In the genomic region with DNA sequence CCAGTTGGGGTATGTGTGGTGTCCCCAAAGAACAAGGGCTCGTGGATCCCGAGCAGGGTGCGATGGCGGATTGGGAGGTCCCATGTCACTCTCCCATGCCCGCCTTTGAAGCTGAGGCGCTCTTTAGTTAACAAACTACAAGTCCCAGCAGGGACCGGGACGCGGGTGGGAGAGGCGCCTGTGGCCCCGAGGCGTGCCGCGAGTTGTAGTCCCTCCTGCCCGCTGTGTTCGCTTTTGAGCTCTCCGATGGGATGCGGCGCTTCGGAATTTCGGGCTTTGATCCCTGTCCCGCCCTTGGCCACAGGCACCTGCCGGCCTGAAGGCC, we compare ENCODE assay signal across 8 cellular contexts. TPM values are rescaled to one million over a fixed set of nuclear protein-coding genes. Genes with fewer than 3 reads are reported as not detected.
DNase-seq lines count a peak whose midpoint lies in the region; ATAC-seq, FAIRE-seq and TF ChIP-seq lines count a peak whose summit lies in the region.

No MANE protein-coding gene starts in this region.

- H3K9me3 ChIP-seq in A673 (ENCODE audit: low read depth, low read length, poor library complexity, severe bottlenecking) = no peaks in the 10 kb centered on the region
- H3K9me3 ChIP-seq in endothelial cell of umbilical vein (replicated peaks; ENCODE audit: control insufficient read depth, insufficient read depth, low read length) = no peaks in the 10 kb centered on the region
- H3K9me3 ChIP-seq in mucosa of stomach (ENCODE audit: control insufficient read depth, low read length) = no peaks in the 10 kb centered on the region

- H3K27ac ChIP-seq in A673 (ENCODE audit: low read depth, low read length, poor library complexity, severe bottlenecking) = peak overlapping the region; percentile 60
- peak overlapping the region; percentile 65 for H3K27ac ChIP-seq in endothelial cell of umbilical vein (ENCODE audit: insufficient read depth, low read depth, low read length)
- peak overlapping the region; percentile 65 for H3K27ac ChIP-seq in urinary bladder (ENCODE audit: low read depth)

- FAIRE-seq in endothelial cell of umbilical vein (lab: Jason Lieb, UNC) = no peak

- H3K4me1 ChIP-seq in A673 (ENCODE audit: insufficient read depth, low read length, poor library complexity, severe bottlenecking) (peaks cover 7% of the 10 kb centered on the region), endothelial cell of umbilical vein (ENCODE audit: control insufficient read depth, extremely low read depth, insufficient read depth, low read length) (peaks cover 23% of the 10 kb centered on the region), mucosa of stomach (ENCODE audit: control insufficient read depth, insufficient read depth, low read length) (peaks cover 15% of the 10 kb centered on the region), urinary bladder (ENCODE audit: insufficient read depth) (no peaks in the 10 kb centered on the region)

- TF ChIP-seq CTCF in A673 (conservative IDR thresholded peaks at IDR 0.05; ENCODE audit: low read depth, low read length) (no peak), WI38 (IDR thresholded peaks at IDR 0.05; ENCODE audit: low read depth, low read length) (no peak), endothelial cell of umbilical vein (IDR thresholded peaks at IDR 0.05; ENCODE audit: extremely low read depth in 1 of 2, insufficient read depth in 1 of 2, low read depth in 1 of 2, low read length in 2 of 2) (no peak)

- TF ChIP-seq POLR2A in endothelial cell of umbilical vein (IDR thresholded peaks at IDR 0.05; ENCODE audit: low read depth, low read length) = peak; percentile 62

- dilution Hi-C loops in endothelial cell of umbilical vein (cut with MboI; ENCODE audit: extremely low pct_ligation_motif_present, low sequenced_read_pairs) = no loop called here

- intact Hi-C loops in A673 (cut with micrococcal nuclease; ENCODE audit: unreplicated experiment) (no loop called here), endothelial cell of umbilical vein (cut with micrococcal nuclease) (loop anchor here (5.0 kb wide), 1 partner anchor 83 kb away; no protein-coding TSS in a partner anchor)

- BruUV-seq in A673 (replicated peaks; lab: Mats Ljungman, UMichigan) (no TSS peak), endothelial cell of umbilical vein (replicated peaks; lab: Mats Ljungman, UMichigan) (no TSS peak)

- H3K27me3 ChIP-seq in A673 (replicated peaks; ENCODE audit: insufficient read depth, low read depth, low read length, poor library complexity) (no peaks in the 10 kb centered on the region), endothelial cell of umbilical vein (ENCODE audit: control insufficient read depth in 2 of 2, insufficient read depth in 2 of 2, low read length in 2 of 2) (no peaks in the 10 kb centered on the region), mucosa of stomach (ENCODE audit: control insufficient read depth, insufficient read depth, low read length) (no peaks in the 10 kb centered on the region)

- H3K9ac ChIP-seq in endothelial cell of umbilical vein (replicated peaks; ENCODE audit: extremely low read depth, insufficient read depth, low read length) (peak overlapping the region; percentile 74), mucosa of stomach (ENCODE audit: low read length) (peak overlapping the region; percentile 65)

- POLR2A ChIA-PET in A673 (lab: Charles Lee; ENCODE audit: low non-redundant PET) = no interaction called here
- POLR2A ChIA-PET in endothelial cell of umbilical vein (lab: Charles Lee) = no interaction called here

- CTCF ChIA-PET in A673 (lab: Charles Lee) (interaction anchor here (1.4 kb wide), 1 partner anchor 10 kb away, joined by 3 read pairs; no protein-coding TSS in a partner anchor), endothelial cell of umbilical vein (lab: Charles Lee) (interaction anchor here (1.3 to 2.1 kb wide), 5 partner anchors 10 to 109 kb away, joined by 4 to 9 read pairs (median 5); no protein-coding TSS in a partner anchor)

- H4K20me1 ChIP-seq in endothelial cell of umbilical vein (replicated peaks; ENCODE audit: control insufficient read depth, extremely low read depth, insufficient read depth, low read length) = no peaks in the 10 kb centered on the region

- H3K4me3 ChIP-seq in A673 (ENCODE audit: low read depth, low read length, poor library complexity, severe bottlenecking) = peak overlapping the region; percentile 54
- H3K4me3 ChIP-seq in WI38 (ENCODE audit: low read depth, low read length) = 0 out of 2 replicates have a peak overlapping the region, but pooled peaks have one; percentile 18
- peak overlapping the region; percentile 27 to 36 (median 28) for H3K4me3 ChIP-seq in endothelial cell of umbilical vein (replicated peaks in 1 of 3; ENCODE audit: insufficient read depth in 1 of 3, low read depth in 1 of 3, low read length in 3 of 3)
- no peak overlapping the region for H3K4me3 ChIP-seq in mucosa of stomach (ENCODE audit: low read length)
- peak overlapping the region; percentile 46 for H3K4me3 ChIP-seq in urinary bladder (ENCODE audit: low read depth, low read length)

- no peaks in the 10 kb centered on the region for H3K9me1 ChIP-seq in endothelial cell of umbilical vein (replicated peaks; ENCODE audit: control insufficient read depth, extremely low read depth, insufficient read depth, low read length)

- peak; percentile 81 for DNase-seq in A673 (ENCODE audit: low spot score)
- peak; percentile 35 for DNase-seq in endothelial cell of umbilical vein (ENCODE audit: low read depth, low spot score)
- DNase-seq in NCI-H2227 treated with DMSO at 0.1 percent for 48 hours (lab: John Stamatoyannopoulos, UW) = no peak
- no peak for DNase-seq in NCI-H1048 (lab: John Stamatoyannopoulos, UW)

- ATAC-seq in HG02970 (IDR thresholded peaks at IDR 0.05; ENCODE audit: low FRiP score, unreplicated experiment) = no peak

- WGBS in urinary bladder = 11% methylated on average over 23 of the region's 23 CpGs

- H3K79me2 ChIP-seq in endothelial cell of umbilical vein (ENCODE audit: control insufficient read depth, insufficient read depth, low read length) = no peaks in the 10 kb centered on the region

- H3K36me3 ChIP-seq in A673 (ENCODE audit: insufficient read depth, low read length, poor library complexity, severe bottlenecking) (peaks cover 36% of the 10 kb centered on the region), endothelial cell of umbilical vein (ENCODE audit: control insufficient read depth in 2 of 2, extremely low read depth in 1 of 2, insufficient read depth in 2 of 2, low read length in 2 of 2) (peaks cover 8 to 31% of the 10 kb centered on the region in 2 experiments), mucosa of stomach (ENCODE audit: control insufficient read depth, insufficient read depth, low read length) (peaks cover 2% of the 10 kb centered on the region), urinary bladder (ENCODE audit: insufficient read depth) (no peaks in the 10 kb centered on the region)

- H2AFZ ChIP-seq in endothelial cell of umbilical vein (ENCODE audit: low read depth, low read length) = no peak overlapping the region

- peak overlapping the region; percentile 69 for H3K4me2 ChIP-seq in endothelial cell of umbilical vein (ENCODE audit: insufficient read depth, low read length)

RNA-seq across cellular contexts. Expression of a gene that starts 10.9 kb away (rescaled TPM):
- total RNA-seq in A673 (2021) (120 and 125 TPM in 2 replicates), endothelial cell of umbilical vein (119 and 125 TPM in 2 replicates), urinary bladder (30.6 TPM)
- polyA plus RNA-seq in endothelial cell of umbilical vein (98.4 and 98.6 TPM in 2 replicates), urinary bladder (51.9 TPM)
- 91.8 and 108 TPM in 2 replicates for polyA plus RNA-seq in endothelial cell of umbilical vein (2011; cell fraction: cytosol; rRNA removed)
- 309 and 317 TPM in 2 replicates for polyA plus RNA-seq in endothelial cell of umbilical vein (2011; cell fraction: nucleus; rRNA removed)
- 61.0 and 67.4 TPM in 2 replicates for polyA plus RNA-seq in endothelial cell of umbilical vein (2012)
- 85.6 and 95.7 TPM in 2 replicates for polyA minus RNA-seq in endothelial cell of umbilical vein
- 14.1 TPM for polyA minus RNA-seq in endothelial cell of umbilical vein (2011; cell fraction: cytosol; rRNA and poly(A)+ RNA removed)
- 109 and 123 TPM in 2 replicates for polyA minus RNA-seq in endothelial cell of umbilical vein (2011; cell fraction: nucleus; rRNA and poly(A)+ RNA removed)

RNA-seq across cellular contexts. Expression of a gene that starts 24.7 kb away (rescaled TPM):
- total RNA-seq in A673 (2021) (6.5 and 7.0 TPM in 2 replicates), endothelial cell of umbilical vein (0.92 and 1.4 TPM in 2 replicates), urinary bladder (0.42 TPM)
- polyA plus RNA-seq in endothelial cell of umbilical vein (0.26 and 0.32 TPM in 2 replicates), urinary bladder (0.33 TPM)
- 0.20 and 0.22 TPM in 2 replicates for polyA plus RNA-seq in endothelial cell of umbilical vein (2011; cell fraction: cytosol; rRNA removed)
- 1.5 and 1.7 TPM in 2 replicates for polyA plus RNA-seq in endothelial cell of umbilical vein (2011; cell fraction: nucleus; rRNA removed)
- polyA plus RNA-seq in endothelial cell of umbilical vein (2012) = 0.27 and 0.33 TPM in 2 replicates
- polyA minus RNA-seq in endothelial cell of umbilical vein = 0.62 and 0.80 TPM in 2 replicates
- 1.7 TPM for polyA minus RNA-seq in endothelial cell of umbilical vein (2011; cell fraction: cytosol; rRNA and poly(A)+ RNA removed)
- 1.3 and 1.7 TPM in 2 replicates for polyA minus RNA-seq in endothelial cell of umbilical vein (2011; cell fraction: nucleus; rRNA and poly(A)+ RNA removed)

RNA-seq across cellular contexts. Expression of a gene that starts 31.5 kb away (rescaled TPM):
- total RNA-seq in A673 (2021) = 0.52 and 1.0 TPM in 2 replicates
- 0.11 TPM in 1 of 2 replicates, not detected in the other for total RNA-seq in endothelial cell of umbilical vein
- polyA plus RNA-seq in endothelial cell of umbilical vein = 0.05 and 0.14 TPM in 2 replicates
- 0.01 TPM in 1 of 2 replicates, not detected in the other for polyA plus RNA-seq in endothelial cell of umbilical vein (2011; cell fraction: cytosol; rRNA removed)
- 0.04 TPM in 1 of 2 replicates, not detected in the other for polyA plus RNA-seq in endothelial cell of umbilical vein (2011; cell fraction: nucleus; rRNA removed)
- polyA plus RNA-seq in endothelial cell of umbilical vein (2012) = 0.16 and 0.35 TPM in 2 replicates
- not detected in 2 replicates for polyA minus RNA-seq in endothelial cell of umbilical vein
- 0.51 TPM for polyA minus RNA-seq in endothelial cell of umbilical vein (2011; cell fraction: cytosol; rRNA and poly(A)+ RNA removed)
- polyA minus RNA-seq in endothelial cell of umbilical vein (2011; cell fraction: nucleus; rRNA and poly(A)+ RNA removed) = 0.24 TPM in 1 of 2 replicates, not detected in the other
- total RNA-seq in urinary bladder = 0.42 TPM
- polyA plus RNA-seq in urinary bladder = 0.72 TPM

RNA-seq across cellular contexts. Expression of a gene that starts 34.3 kb away (rescaled TPM):
- total RNA-seq in A673 (2021) = 86.4 and 109 TPM in 2 replicates
- 52.7 and 52.8 TPM in 2 replicates for total RNA-seq in endothelial cell of umbilical vein
- polyA plus RNA-seq in endothelial cell of umbilical vein = 26.3 and 26.8 TPM in 2 replicates
- polyA plus RNA-seq in endothelial cell of umbilical vein (2011; cell fraction: cytosol; rRNA removed) = 24.3 and 29.0 TPM in 2 replicates
- 18.1 and 25.8 TPM in 2 replicates for polyA plus RNA-seq in endothelial cell of umbilical vein (2011; cell fraction: nucleus; rRNA removed)
- polyA plus RNA-seq in endothelial cell of umbilical vein (2012) = 30.6 and 31.3 TPM in 2 replicates
- polyA minus RNA-seq in endothelial cell of umbilical vein = 12.5 and 21.5 TPM in 2 replicates
- 36.8 TPM for polyA minus RNA-seq in endothelial cell of umbilical vein (2011; cell fraction: cytosol; rRNA and poly(A)+ RNA removed)
- 9.3 and 11.5 TPM in 2 replicates for polyA minus RNA-seq in endothelial cell of umbilical vein (2011; cell fraction: nucleus; rRNA and poly(A)+ RNA removed)
- total RNA-seq in urinary bladder = 13.6 TPM
- polyA plus RNA-seq in urinary bladder = 22.2 TPM

Comparison
In these comparisons a context has a peak if more than half of its experiments do, and no peak if none do; other contexts are left out.
1. DNase-seq: peak in A673 (single experiment) and endothelial cell of umbilical vein (single experiment); none in NCI-H2227 treated with DMSO at 0.1 percent for 48 hours (single experiment) and NCI-H1048 (single experiment).
2. Peak in every context shown above with its lines, with median percentiles within 50 percentile points of each other: H3K27ac ChIP-seq.